27 cellular contexts compared by ENCODE assay signal in genomic region chr6:80091506-80091905, GRCh38. TPM values are rescaled to one million over a fixed set of nuclear protein-coding genes. Genes with fewer than 3 reads are reported as not detected.
DNase-seq lines count a peak whose midpoint lies in the region; ATAC-seq, FAIRE-seq and TF ChIP-seq lines count a peak whose summit lies in the region.
"Had no signal": no experiment of that assay in that cellular context is flagged by ENCODE, and none has a peak within 500 bp of the region (broad histone marks: within the 10 kb centered on the region; RNA-seq: fewer than 3 reads in every experiment).

No MANE protein-coding gene starts in this region.

- no peak overlapping the region for H3K4me3 Mint-ChIP-seq in activated naive CD8-positive, alpha-beta T cell treated with anti-CD3 and anti-CD28 coated beads, Interleukin-2, amount 50 U/mL, for 24 hours
- H3K4me3 Mint-ChIP-seq in activated naive CD8-positive, alpha-beta T cell treated with anti-CD3 and anti-CD28 coated beads for 36 hours = no peak overlapping the region
- H3K4me3 Mint-ChIP-seq: CD14-positive monocyte; CD4-positive, alpha-beta memory T cell; CD4-positive, CD25-positive, alpha-beta regulatory T cell; CD8-positive, alpha-beta memory T cell had no signal

- H3K9me2 ChIP-seq in Loucy (replicated peaks; ENCODE audit: low read depth, low read length) = no peaks in the 10 kb centered on the region

- no peaks in the 10 kb centered on the region for H3K4me1 Mint-ChIP-seq in activated naive CD8-positive, alpha-beta T cell treated with anti-CD3 and anti-CD28 coated beads, Interleukin-2, amount 50 U/mL, for 24 hours
- H3K4me1 Mint-ChIP-seq in activated naive CD8-positive, alpha-beta T cell treated with anti-CD3 and anti-CD28 coated beads for 36 hours = peaks cover 2% of the 10 kb centered on the region
- H3K4me1 Mint-ChIP-seq: CD14-positive monocyte; CD4-positive, CD25-positive, alpha-beta regulatory T cell had no signal

- no peak for DNase-seq in activated naive CD8-positive, alpha-beta T cell treated with anti-CD3 and anti-CD28 coated beads, Interleukin-2, amount 50 U/mL, for 24 hours
- no peak for DNase-seq in activated naive CD8-positive, alpha-beta T cell treated with anti-CD3 and anti-CD28 coated beads for 36 hours
- DNase-seq in H54 (ENCODE audit: insufficient read length, low spot score) (no peak), glomerular visceral epithelial cell (ENCODE audit: extremely low spot score) (no peak), left lobe of liver (ENCODE audit: low spot score) (no peak)
- DNase-seq: 8988T; ACHN; BE2C; C1 segment of cervical spinal cord; CD4-positive, alpha-beta memory T cell; CD4-positive, CD25-positive, alpha-beta regulatory T cell; CD8-positive, alpha-beta memory T cell; COR-L47; DMS 273 treated with DMSO at 0.1 percent for 48 hours; DMS153; DMS53; DMS79; DND-41; EL; GDM1 had no signal

- no peaks in the 10 kb centered on the region for H3K9me3 Mint-ChIP-seq in activated naive CD8-positive, alpha-beta T cell treated with anti-CD3 and anti-CD28 coated beads, Interleukin-2, amount 50 U/mL, for 24 hours
- H3K9me3 Mint-ChIP-seq in activated naive CD8-positive, alpha-beta T cell treated with anti-CD3 and anti-CD28 coated beads for 36 hours = no peaks in the 10 kb centered on the region
- H3K9me3 Mint-ChIP-seq: CD8-positive, alpha-beta memory T cell had no signal

- H3K36me3 ChIP-seq in Loucy (ENCODE audit: insufficient read depth, low read length) = no peaks in the 10 kb centered on the region
- H3K36me3 ChIP-seq: BE2C, BLaER1 had no signal

- H3K27me3 Mint-ChIP-seq in activated naive CD8-positive, alpha-beta T cell treated with anti-CD3 and anti-CD28 coated beads, Interleukin-2, amount 50 U/mL, for 24 hours = no peaks in the 10 kb centered on the region
- H3K27me3 Mint-ChIP-seq in activated naive CD8-positive, alpha-beta T cell treated with anti-CD3 and anti-CD28 coated beads for 36 hours = no peaks in the 10 kb centered on the region

- H3K9me3 ChIP-seq in Loucy (ENCODE audit: insufficient read depth, low read depth, low read length) = no peaks in the 10 kb centered on the region
- H3K9me3 ChIP-seq: BE2C, BLaER1 had no signal

- no peaks in the 10 kb centered on the region for H3K36me3 Mint-ChIP-seq in activated naive CD8-positive, alpha-beta T cell treated with anti-CD3 and anti-CD28 coated beads, Interleukin-2, amount 50 U/mL, for 24 hours (ENCODE audit: low read depth)
- no peaks in the 10 kb centered on the region for H3K36me3 Mint-ChIP-seq in activated naive CD8-positive, alpha-beta T cell treated with anti-CD3 and anti-CD28 coated beads for 36 hours
- H3K36me3 Mint-ChIP-seq: CD14-positive monocyte; CD4-positive, alpha-beta memory T cell; CD4-positive, CD25-positive, alpha-beta regulatory T cell; CD8-positive, alpha-beta memory T cell had no signal

- H3K27ac Mint-ChIP-seq in activated naive CD8-positive, alpha-beta T cell treated with anti-CD3 and anti-CD28 coated beads, Interleukin-2, amount 50 U/mL, for 24 hours = no peak overlapping the region
- no peak overlapping the region for H3K27ac Mint-ChIP-seq in activated naive CD8-positive, alpha-beta T cell treated with anti-CD3 and anti-CD28 coated beads for 36 hours
- H3K27ac Mint-ChIP-seq: CD4-positive, alpha-beta memory T cell; CD8-positive, alpha-beta memory T cell had no signal

- TF ChIP-seq CTCF in Loucy (conservative IDR thresholded peaks at IDR 0.05; ENCODE audit: low read length) = no peak

- no peaks in the 10 kb centered on the region for H3K79me2 ChIP-seq in Loucy (ENCODE audit: insufficient read depth, low read length)

- H4K20me1 ChIP-seq in Loucy (ENCODE audit: insufficient read depth, low read length, poor library complexity, severe bottlenecking) = no peaks in the 10 kb centered on the region
- H4K20me1 ChIP-seq: BLaER1 had no signal

- FAIRE-seq in H54 (lab: Jason Lieb, UNC) = peak; percentile 38
- FAIRE-seq: A204.1, GM12878, GM12892, GM18507 had no signal

- 0 out of 2 replicates have a peak overlapping the region, but pooled peaks have one; percentile 30 for H2AFZ ChIP-seq in Loucy (ENCODE audit: low read length)

- H3K4me3 ChIP-seq in Loucy (ENCODE audit: low read length, poor library complexity, severe bottlenecking) = no peak overlapping the region
- H3K4me3 ChIP-seq: BLaER1, GM12878 had no signal

- H3K27me3 ChIP-seq in Loucy (ENCODE audit: insufficient read depth, low read length, poor library complexity, severe bottlenecking) = no peaks in the 10 kb centered on the region
- H3K27me3 ChIP-seq: BE2C, BLaER1 had no signal

- ATAC-seq in activated naive CD8-positive, alpha-beta T cell treated with anti-CD3 and anti-CD28 coated beads, Interleukin-2, amount 50 U/mL, for 24 hours = peak; percentile 46
- no peak for ATAC-seq in left lobe of liver
- ATAC-seq: GM12878 had no signal

- H3K4me2 ChIP-seq in Loucy (ENCODE audit: low read depth, low read length, poor library complexity, severe bottlenecking) = no peak overlapping the region
- H3K4me2 ChIP-seq: BLaER1 had no signal

- no peaks in the 10 kb centered on the region for H3F3A ChIP-seq in Loucy (ENCODE audit: low read depth)

- peaks cover 7% of the 10 kb centered on the region for H3K4me1 ChIP-seq in Loucy (ENCODE audit: insufficient read depth, low read length, poor library complexity, severe bottlenecking)
- H3K4me1 ChIP-seq: BLaER1 had no signal

- H3K9ac ChIP-seq in Loucy (ENCODE audit: low read depth, low read length, poor library complexity, severe bottlenecking) = no peak overlapping the region
- H3K9ac ChIP-seq: BLaER1 had no signal

- no peak for TF ChIP-seq POLR2A in H54 (IDR thresholded peaks at IDR 0.05; ENCODE audit: low read depth, low read length)

RNA-seq across cellular contexts. Expression of gene BCKDHB, which starts 15.0 kb away (rescaled TPM):
- 10 to 100 TPM; 15.3 to 17.5 TPM for total RNA-seq in activated naive CD8-positive, alpha-beta T cell treated with anti-CD3 and anti-CD28 coated beads for 36 hours
- total RNA-seq in left lobe of liver = 64.9 TPM
